In the genomic region with DNA sequence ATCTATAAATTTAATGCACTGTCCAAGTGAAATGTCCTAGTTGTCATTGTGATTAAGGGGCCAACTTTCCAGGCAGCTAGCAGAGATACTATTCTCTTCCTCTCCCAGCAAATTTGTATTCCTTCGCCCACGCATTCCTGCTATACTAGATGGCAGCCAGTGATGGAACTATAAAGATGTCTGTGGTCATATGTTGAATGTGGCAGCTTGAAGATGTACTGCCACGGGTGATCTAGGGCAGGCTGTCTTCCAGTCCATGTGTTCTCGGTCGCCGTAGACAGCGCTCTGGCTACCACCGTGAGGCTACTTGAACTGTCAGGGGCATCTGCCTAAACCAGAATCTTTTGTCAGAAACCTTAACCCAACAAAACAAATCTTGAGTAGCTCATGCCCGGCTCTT, we compare ENCODE assay signal across 1 cellular context.
TF ChIP-seq lines count a peak whose summit lies in the region.

No MANE protein-coding gene starts in this region.

TF ChIP-seq in IMR-90, 13 proteins besides CTCF, POLR2A, EP300 and RAD21:
- TF ChIP-seq, protein P1, sequence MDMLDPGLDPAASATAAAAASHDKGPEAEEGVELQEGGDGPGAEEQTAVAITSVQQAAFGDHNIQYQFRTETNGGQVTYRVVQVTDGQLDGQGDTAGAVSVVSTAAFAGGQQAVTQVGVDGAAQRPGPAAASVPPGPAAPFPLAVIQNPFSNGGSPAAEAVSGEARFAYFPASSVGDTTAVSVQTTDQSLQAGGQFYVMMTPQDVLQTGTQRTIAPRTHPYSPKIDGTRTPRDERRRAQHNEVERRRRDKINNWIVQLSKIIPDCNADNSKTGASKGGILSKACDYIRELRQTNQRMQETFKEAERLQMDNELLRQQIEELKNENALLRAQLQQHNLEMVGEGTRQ (IDR thresholded peaks at IDR 0.05; ENCODE audit: low read depth, low read length), result no peak
- TF ChIP-seq NFE2L2 (IDR thresholded peaks at IDR 0.05; ENCODE audit: low read depth, low read length), result no peak
- no peak for TF ChIP-seq MXI1 (IDR thresholded peaks at IDR 0.05; ENCODE audit: borderline replicate concordance, low read depth, low read length)
- TF ChIP-seq CHD1 (IDR thresholded peaks at IDR 0.05; ENCODE audit: low read depth, low read length), result no peak
- TF ChIP-seq MAFK (IDR thresholded peaks at IDR 0.05; ENCODE audit: low read depth, low read length), result no peak
- TF ChIP-seq, protein P2, sequence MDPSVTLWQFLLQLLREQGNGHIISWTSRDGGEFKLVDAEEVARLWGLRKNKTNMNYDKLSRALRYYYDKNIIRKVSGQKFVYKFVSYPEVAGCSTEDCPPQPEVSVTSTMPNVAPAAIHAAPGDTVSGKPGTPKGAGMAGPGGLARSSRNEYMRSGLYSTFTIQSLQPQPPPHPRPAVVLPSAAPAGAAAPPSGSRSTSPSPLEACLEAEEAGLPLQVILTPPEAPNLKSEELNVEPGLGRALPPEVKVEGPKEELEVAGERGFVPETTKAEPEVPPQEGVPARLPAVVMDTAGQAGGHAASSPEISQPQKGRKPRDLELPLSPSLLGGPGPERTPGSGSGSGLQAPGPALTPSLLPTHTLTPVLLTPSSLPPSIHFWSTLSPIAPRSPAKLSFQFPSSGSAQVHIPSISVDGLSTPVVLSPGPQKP (IDR thresholded peaks at IDR 0.05; ENCODE audit: borderline replicate concordance, low read depth, low read length), result no peak
- no peak for TF ChIP-seq RFX5 (IDR thresholded peaks at IDR 0.05; ENCODE audit: low read depth, low read length)
- no peak for TF ChIP-seq CEBPB (IDR thresholded peaks at IDR 0.05; ENCODE audit: low read depth, low read length)
- no peak for TF ChIP-seq RCOR1 (IDR thresholded peaks at IDR 0.05; ENCODE audit: insufficient replicate concordance, low read length)
- TF ChIP-seq FOS (IDR thresholded peaks at IDR 0.05; ENCODE audit: low read depth, low read length), result no peak
- no peak for TF ChIP-seq BHLHE40 (IDR thresholded peaks at IDR 0.05; ENCODE audit: low read depth, low read length)
- TF ChIP-seq MAZ (IDR thresholded peaks at IDR 0.05; ENCODE audit: borderline replicate concordance, low read depth, low read length), result no peak
- no peak for TF ChIP-seq SMC3 (IDR thresholded peaks at IDR 0.05; ENCODE audit: low read depth, low read length)
